In genomic region chrX:15546745-15547144, GRCh38 we compare ENCODE assay signal across 22 cellular contexts. TPM values are rescaled to one million over a fixed set of nuclear protein-coding genes. Genes with fewer than 3 reads are reported as not detected.
"Had no signal": no experiment of that assay in that cellular context is flagged by ENCODE, and none has a peak within 500 bp of the region (broad histone marks: within the 10 kb centered on the region; RNA-seq: fewer than 3 reads in every experiment).

No MANE protein-coding gene starts in this region.

- H3K9me3 ChIP-seq: adrenal gland, gastroesophageal sphincter, heart left ventricle, left ventricle myocardium inferior, mucosa of descending colon, prostate gland, transverse colon had no signal

- H3K36me3 Mint-ChIP-seq: activated naive CD4-positive, alpha-beta T cell treated with anti-CD3 and anti-CD28 coated beads, Interleukin-2, amount 50 U/mL, for 72 hours; memory B cell; naive B cell had no signal

- H3K36me3 ChIP-seq: adrenal gland, gastroesophageal sphincter, left ventricle myocardium inferior, prostate gland, transverse colon had no signal

- H3K27me3 Mint-ChIP-seq: activated CD4-positive, alpha-beta T cell treated with anti-CD3 and anti-CD28 coated beads for 36 hours; memory B cell had no signal

- DNase-seq: activated CD4-positive, alpha-beta T cell treated with anti-CD3 and anti-CD28 coated beads for 36 hours; activated CD4-positive, alpha-beta T cell treated with anti-CD3 and anti-CD28 coated beads, Interleukin-2, amount 50 U/mL, for 48 hours; activated gamma-delta T cell; adrenal gland; effector CD4-positive, alpha-beta T cell; heart left ventricle; kidney glomerular epithelial cell; left ventricle myocardium inferior; mucosa of descending colon; naive B cell; right cardiac atrium; stimulated activated naive CD8-positive, alpha-beta T cell treated with anti-CD3 and anti-CD28 coated beads, Interleukin-15, Interleukin-2, amounts not matched to agents 100 U/mL and 50 U/mL, for 24 hours; substantia nigra; transverse colon had no signal

- ATAC-seq: activated CD4-positive, alpha-beta T cell treated with anti-CD3 and anti-CD28 coated beads for 36 hours; activated naive CD4-positive, alpha-beta T cell treated with anti-CD3 and anti-CD28 coated beads, Interleukin-2, amount 50 U/mL, for 72 hours; gastroesophageal sphincter; heart left ventricle; mucosa of descending colon; right cardiac atrium; stimulated activated naive CD8-positive, alpha-beta T cell treated with anti-CD3 and anti-CD28 coated beads, Interleukin-15, Interleukin-2, amounts not matched to agents 100 U/mL and 50 U/mL, for 24 hours had no signal

- H3K4me3 ChIP-seq: adrenal gland, gastroesophageal sphincter, heart left ventricle, left ventricle myocardium inferior, mucosa of descending colon, prostate gland, transverse colon had no signal

- H3K9me3 Mint-ChIP-seq: activated naive CD4-positive, alpha-beta T cell treated with anti-CD3 and anti-CD28 coated beads, Interleukin-2, amount 50 U/mL, for 72 hours; memory B cell; neural crest cell had no signal

- H3K4me1 Mint-ChIP-seq: activated CD4-positive, alpha-beta T cell treated with anti-CD3 and anti-CD28 coated beads for 36 hours; memory B cell; naive B cell; neural crest cell had no signal

- H3K27ac Mint-ChIP-seq: activated CD4-positive, alpha-beta T cell treated with anti-CD3 and anti-CD28 coated beads for 36 hours; activated naive CD4-positive, alpha-beta T cell treated with anti-CD3 and anti-CD28 coated beads, Interleukin-2, amount 50 U/mL, for 72 hours; memory B cell; naive B cell had no signal

- H3K4me1 ChIP-seq: adrenal gland, gastroesophageal sphincter, heart left ventricle, left ventricle myocardium inferior, prostate gland, transverse colon had no signal

- H3K27ac ChIP-seq: adrenal gland, gastroesophageal sphincter, heart left ventricle, left ventricle myocardium inferior, prostate gland, transverse colon had no signal

- H3K4me3 Mint-ChIP-seq: activated CD4-positive, alpha-beta T cell treated with anti-CD3 and anti-CD28 coated beads for 36 hours; memory B cell; naive B cell; neural crest cell had no signal

- H3K27me3 ChIP-seq: gastroesophageal sphincter, transverse colon had no signal

RNA-seq across cellular contexts. Expression of gene BMX, which starts 46.1 kb away (rescaled TPM):
- total RNA-seq: activated CD4-positive, alpha-beta T cell treated with anti-CD3 and anti-CD28 coated beads for 36 hours; activated naive CD4-positive, alpha-beta T cell treated with anti-CD3 and anti-CD28 coated beads, Interleukin-2, amount 50 U/mL, for 72 hours; neural crest cell; osteocyte; T-helper 2 cell treated with Interferon-gamma antibody and Interleukin-4, amounts not matched to agents 100 ng/mL and 5 ng/mL, for 36 hours had no signal

RNA-seq across cellular contexts. Expression of gene ACE2, which starts 54.0 kb away (rescaled TPM):
- total RNA-seq: activated CD4-positive, alpha-beta T cell treated with anti-CD3 and anti-CD28 coated beads for 36 hours; neural crest cell; osteocyte; skeletal muscle tissue; T-helper 2 cell treated with Interferon-gamma antibody and Interleukin-4, amounts not matched to agents 100 ng/mL and 5 ng/mL, for 36 hours had no signal
